8 cellular contexts compared by ENCODE assay signal in genomic region chr18:35289293-35290069, GRCh38. TPM values are rescaled to one million over a fixed set of nuclear protein-coding genes. Genes with fewer than 3 reads are reported as not detected.
DNase-seq lines count a peak whose midpoint lies in the region; ATAC-seq, FAIRE-seq and TF ChIP-seq lines count a peak whose summit lies in the region.

No MANE protein-coding gene starts in this region.

- H3K27ac Mint-ChIP-seq in activated naive CD8-positive, alpha-beta T cell treated with anti-CD3 and anti-CD28 coated beads, Interleukin-2, amount 50 U/mL, for 24 hours = peak overlapping the region; percentile 92

- in situ Hi-C loops in HAP-1 (cut with MboI; ENCODE audit: low sequenced_read_pairs) = no loop called here

- no peak for DNase-seq in GM12892 (ENCODE audit: insufficient read length)
- peak; percentile 16 to 18 for DNase-seq in HAP-1 (ENCODE audit: low spot score in 2 of 2)
- DNase-seq in MM.1S = no peak
- DNase-seq in activated naive CD8-positive, alpha-beta T cell treated with anti-CD3 and anti-CD28 coated beads, Interleukin-2, amount 50 U/mL, for 24 hours = peak; percentile 35
- DNase-seq in right cardiac atrium = peak in 1 of 3 donors; percentile 67
- DNase-seq in retinal pigment epithelial cell (ENCODE audit: low read depth) = no peak
- DNase-seq in NCI-H2171 treated with DMSO at 0.1 percent for 48 hours (lab: John Stamatoyannopoulos, UW) = no peak
- DNase-seq in NCI-H2171 (lab: John Stamatoyannopoulos, UW) = no peak

- peaks cover 8% of the 10 kb centered on the region for H3K9me3 Mint-ChIP-seq in activated naive CD8-positive, alpha-beta T cell treated with anti-CD3 and anti-CD28 coated beads, Interleukin-2, amount 50 U/mL, for 24 hours

- ATAC-seq in activated naive CD8-positive, alpha-beta T cell treated with anti-CD3 and anti-CD28 coated beads, Interleukin-2, amount 50 U/mL, for 24 hours = peak; percentile 21
- peak; percentile 25 to 39 for ATAC-seq in right cardiac atrium

- H3K9me3 ChIP-seq in HAP-1 (no peaks in the 10 kb centered on the region), MM.1S (replicated peaks; ENCODE audit: insufficient read depth, low read length) (no peaks in the 10 kb centered on the region), right cardiac atrium (ENCODE audit: control insufficient read depth, low read length) (no peaks in the 10 kb centered on the region)

- no peaks in the 10 kb centered on the region for H3F3A ChIP-seq in MM.1S (ENCODE audit: insufficient read depth, low read length)

- H3K4me1 ChIP-seq in HAP-1 = peaks cover 5% of the 10 kb centered on the region; the same call in 1 of the 2 replicates
- peaks cover 6% of the 10 kb centered on the region; the same call in 1 of the 2 replicates for H3K4me1 ChIP-seq in MM.1S (ENCODE audit: low read length)
- peaks cover 7% of the 10 kb centered on the region for H3K4me1 ChIP-seq in right cardiac atrium (ENCODE audit: control insufficient read depth, insufficient read depth, low read length)

- H3K27me3 ChIP-seq in HAP-1 (ENCODE audit: low read depth) (no peaks in the 10 kb centered on the region), MM.1S (replicated peaks; ENCODE audit: insufficient read depth, low read length) (no peaks in the 10 kb centered on the region), right cardiac atrium (ENCODE audit: control insufficient read depth, insufficient read depth) (no peaks in the 10 kb centered on the region)

- peaks cover 48% of the 10 kb centered on the region for H3K4me1 Mint-ChIP-seq in activated naive CD8-positive, alpha-beta T cell treated with anti-CD3 and anti-CD28 coated beads, Interleukin-2, amount 50 U/mL, for 24 hours

- H3K36me3 Mint-ChIP-seq in activated naive CD8-positive, alpha-beta T cell treated with anti-CD3 and anti-CD28 coated beads, Interleukin-2, amount 50 U/mL, for 24 hours (ENCODE audit: low read depth) = peaks cover 32% of the 10 kb centered on the region

- no peak for TF ChIP-seq CTCF in MM.1S (IDR thresholded peaks at IDR 0.05; ENCODE audit: low read length)
- no peak for TF ChIP-seq CTCF in retinal pigment epithelial cell (conservative IDR thresholded peaks at IDR 0.05; ENCODE audit: low read depth, low read length)

- H3K79me2 ChIP-seq in MM.1S (ENCODE audit: low read length) = peaks cover 40% of the 10 kb centered on the region

- H3K36me3 ChIP-seq in HAP-1 (replicated peaks) (0 out of 2 replicates have a peak, but pooled peaks cover under 1% of the 10 kb centered on the region), MM.1S (replicated peaks; ENCODE audit: insufficient read depth, low read length) (0 out of 2 replicates have a peak, but pooled peaks cover 3% of the 10 kb centered on the region)

- peak overlapping the region; percentile 92 for H3K9ac ChIP-seq in MM.1S (ENCODE audit: low read length)

- H3K27ac ChIP-seq in MM.1S (ENCODE audit: low read length) (peak overlapping the region; percentile 44; the same call in 1 of the 2 replicates), right cardiac atrium (ENCODE audit: low read length) (peak overlapping the region; percentile 32)

- no peaks in the 10 kb centered on the region for H3K9me2 ChIP-seq in MM.1S (replicated peaks; ENCODE audit: insufficient read depth, low read length)

- intact Hi-C loops in right cardiac atrium (cut with DNase I) = loop anchor here in 1 of 4 donors (10.0 kb wide), 1 partner anchor 45 kb away; no protein-coding TSS in a partner anchor

- no peaks in the 10 kb centered on the region for H3K27me3 Mint-ChIP-seq in activated naive CD8-positive, alpha-beta T cell treated with anti-CD3 and anti-CD28 coated beads, Interleukin-2, amount 50 U/mL, for 24 hours

- H4K20me1 ChIP-seq in MM.1S (ENCODE audit: insufficient read depth, low read length) = no peaks in the 10 kb centered on the region

- peak overlapping the region; percentile 99 for H3K4me3 Mint-ChIP-seq in activated naive CD8-positive, alpha-beta T cell treated with anti-CD3 and anti-CD28 coated beads, Interleukin-2, amount 50 U/mL, for 24 hours

- WGBS in right cardiac atrium = 2% methylated on average over 14 of the region's 14 CpGs

- H3K4me2 ChIP-seq in MM.1S (ENCODE audit: low read depth, low read length) = peak overlapping the region; percentile 90

- FAIRE-seq in GM12892 (lab: Jason Lieb, UNC) = peak; percentile 70

- H3K4me3 ChIP-seq in HAP-1 = peak overlapping the region; percentile 83
- H3K4me3 ChIP-seq in MM.1S (ENCODE audit: low read length) = peak overlapping the region; percentile 92
- H3K4me3 ChIP-seq in right cardiac atrium (ENCODE audit: low read length) = peak overlapping the region; percentile 72
- peak overlapping the region; percentile 92 for H3K4me3 ChIP-seq in retinal pigment epithelial cell (ENCODE audit: low read length)

- no peak for TF ChIP-seq POLR2A in GM12892 (IDR thresholded peaks at IDR 0.05; ENCODE audit: low read depth, low read length)

- H2AFZ ChIP-seq in MM.1S (ENCODE audit: low read length) = peak overlapping the region; percentile 89

RNA-seq across cellular contexts. Expression of gene ZSCAN30, which starts 0.5 kb away (rescaled TPM):
- 15.6 TPM for polyA plus RNA-seq in GM12892 (2012; ENCODE audit: missing spikeins)
- total RNA-seq in right cardiac atrium = 10 to 100 TPM; 17.6 to 30.9 (median 20.4) TPM
- 16.9 TPM for polyA plus RNA-seq in right cardiac atrium

RNA-seq across cellular contexts. Expression of gene ZNF397, which starts 48.6 kb away (rescaled TPM):
- polyA plus RNA-seq in GM12892 (2012; ENCODE audit: missing spikeins) = 13.4 TPM
- 10 to 100 TPM; 18.6 to 21.8 (median 19.4) TPM for total RNA-seq in right cardiac atrium
- polyA plus RNA-seq in right cardiac atrium = 12.5 TPM

RNA-seq across cellular contexts. Expression of gene ZNF24, which starts 54.7 kb away (rescaled TPM):
- polyA plus RNA-seq in GM12892 (2012; ENCODE audit: missing spikeins) = 17.1 TPM
- 10 to 100 TPM; 47.3 to 56.5 (median 51.8) TPM for total RNA-seq in right cardiac atrium
- polyA plus RNA-seq in right cardiac atrium = 15.4 TPM

Comparison
In these comparisons a context has a peak if more than half of its experiments do, and no peak if none do; other contexts are left out.
1. DNase-seq: peak in HAP-1 (2 of 2) and activated naive CD8-positive, alpha-beta T cell treated with anti-CD3 and anti-CD28 coated beads, Interleukin-2, amount 50 U/mL, for 24 hours (single experiment); none in GM12892 (single experiment), MM.1S (single experiment), retinal pigment epithelial cell (single experiment), NCI-H2171 treated with DMSO at 0.1 percent for 48 hours (single experiment) and NCI-H2171 (single experiment).
2. Peak in every context shown above with its lines, with median percentiles within 50 percentile points of each other: H3K4me3 ChIP-seq.